Comparison of ENCODE assay signal across 18 cellular contexts in genomic region chr14:23417269-23417668, GRCh38. TPM values are rescaled to one million over a fixed set of nuclear protein-coding genes. Genes with fewer than 3 reads are reported as not detected.
"Had no signal": no experiment of that assay in that cellular context is flagged by ENCODE, and none has a peak within 500 bp of the region (broad histone marks: within the 10 kb centered on the region; RNA-seq: fewer than 3 reads in every experiment).

No MANE protein-coding gene starts in this region.

RNA-seq across cellular contexts. Expression of gene MYH6, which starts 9.2 kb away (rescaled TPM):
- total RNA-seq: activated B cell treated with CpG ODN at 0.5 μM for 24 hours; activated CD8-positive, alpha-beta memory T cell treated with anti-CD3 and anti-CD28 coated beads for 36 hours; activated CD8-positive, alpha-beta T cell treated with anti-CD3 and anti-CD28 coated beads for 36 hours; activated naive CD4-positive, alpha-beta T cell treated with anti-CD3 and anti-CD28 coated beads for 36 hours; activated naive CD8-positive, alpha-beta T cell treated with anti-CD3 and anti-CD28 coated beads for 36 hours; activated T-cell treated with anti-CD3 and anti-CD28 coated beads, Interleukin-2, amount 50 U/mL, for 4 hours; aorta; astrocyte; breast epithelium had no signal

RNA-seq across cellular contexts. Expression of gene MYH7, which starts 18.2 kb away (rescaled TPM):
- total RNA-seq: activated B cell treated with CpG ODN at 0.5 μM for 24 hours; activated CD4-positive, alpha-beta T cell treated with anti-CD3 and anti-CD28 coated beads, Interleukin-2, amount 10 ng/mL, durations not matched to agents 24 days and 14 days; activated CD8-positive, alpha-beta memory T cell treated with anti-CD3 and anti-CD28 coated beads for 36 hours; activated CD8-positive, alpha-beta T cell treated with anti-CD3 and anti-CD28 coated beads for 36 hours; activated naive CD4-positive, alpha-beta T cell treated with anti-CD3 and anti-CD28 coated beads for 36 hours; activated naive CD4-positive, alpha-beta T cell treated with anti-CD3 and anti-CD28 coated beads, Interleukin-2, amount 50 U/mL, for 72 hours; aorta; astrocyte; breast epithelium had no signal

RNA-seq across cellular contexts. Expression of gene CMTM5, which starts 40.4 kb away (rescaled TPM):
- total RNA-seq: activated B cell treated with CpG ODN at 0.5 μM for 24 hours; activated CD4-positive, alpha-beta memory T cell treated with anti-CD3 and anti-CD28 coated beads for 36 hours; activated CD4-positive, alpha-beta T cell treated with anti-CD3 and anti-CD28 coated beads, Interleukin-2, amount 10 ng/mL, durations not matched to agents 24 days and 14 days; activated CD8-positive, alpha-beta memory T cell treated with anti-CD3 and anti-CD28 coated beads for 36 hours; activated CD8-positive, alpha-beta T cell treated with anti-CD3 and anti-CD28 coated beads for 36 hours; activated naive CD4-positive, alpha-beta T cell treated with anti-CD3 and anti-CD28 coated beads for 36 hours; activated naive CD4-positive, alpha-beta T cell treated with anti-CD3 and anti-CD28 coated beads, Interleukin-2, amount 50 U/mL, for 72 hours; activated naive CD8-positive, alpha-beta T cell treated with anti-CD3 and anti-CD28 coated beads for 36 hours; activated T-cell treated with anti-CD3 and anti-CD28 coated beads, Interleukin-2, amount 50 U/mL, for 4 hours; activated T-helper 1 cell treated with anti-CD3 and anti-CD28 coated beads, Interleukin-12 subunit alpha, Interleukin-12 subunit beta, Interleukin-2, Interleukin-4 antibody, amounts not matched to agents 30 ng/mL and 10 ng/mL and 1 ng/mL, durations not matched to agents 14 hours and 24 hours and 36 hours; activated T-helper 17 cell treated with anti-CD3 and anti-CD28 coated beads, Interleukin-2, amount 50 U/mL, for 72 hours; astrocyte; body of pancreas had no signal

RNA-seq across cellular contexts. Expression of gene IL25, which starts 44.7 kb away (rescaled TPM):
- total RNA-seq: activated B cell treated with CpG ODN at 0.5 μM for 24 hours; activated CD4-positive, alpha-beta memory T cell treated with anti-CD3 and anti-CD28 coated beads for 36 hours; activated CD4-positive, alpha-beta T cell treated with anti-CD3 and anti-CD28 coated beads, Interleukin-2, amount 10 ng/mL, durations not matched to agents 24 days and 14 days; activated CD8-positive, alpha-beta memory T cell treated with anti-CD3 and anti-CD28 coated beads for 36 hours; activated CD8-positive, alpha-beta T cell treated with anti-CD3 and anti-CD28 coated beads for 36 hours; activated naive CD4-positive, alpha-beta T cell treated with anti-CD3 and anti-CD28 coated beads for 36 hours; activated naive CD4-positive, alpha-beta T cell treated with anti-CD3 and anti-CD28 coated beads, Interleukin-2, amount 50 U/mL, for 72 hours; activated naive CD8-positive, alpha-beta T cell treated with anti-CD3 and anti-CD28 coated beads for 36 hours; activated T-cell treated with anti-CD3 and anti-CD28 coated beads, Interleukin-2, amount 50 U/mL, for 4 hours; activated T-cell treated with anti-CD3 and anti-CD28 coated beads, Interleukin-2, amount 50 U/mL, for 72 hours; activated T-helper 1 cell treated with anti-CD3 and anti-CD28 coated beads, Interleukin-12 subunit alpha, Interleukin-12 subunit beta, Interleukin-2, Interleukin-4 antibody, amounts not matched to agents 30 ng/mL and 10 ng/mL and 1 ng/mL, durations not matched to agents 14 hours and 24 hours and 36 hours; activated T-helper 17 cell treated with anti-CD3 and anti-CD28 coated beads, Interleukin-2, amount 50 U/mL, for 72 hours; adrenal gland; aorta; astrocyte; body of pancreas; breast epithelium; cardiac muscle cell had no signal
